Comparison of ENCODE assay signal across 18 cellular contexts in the genomic region with DNA sequence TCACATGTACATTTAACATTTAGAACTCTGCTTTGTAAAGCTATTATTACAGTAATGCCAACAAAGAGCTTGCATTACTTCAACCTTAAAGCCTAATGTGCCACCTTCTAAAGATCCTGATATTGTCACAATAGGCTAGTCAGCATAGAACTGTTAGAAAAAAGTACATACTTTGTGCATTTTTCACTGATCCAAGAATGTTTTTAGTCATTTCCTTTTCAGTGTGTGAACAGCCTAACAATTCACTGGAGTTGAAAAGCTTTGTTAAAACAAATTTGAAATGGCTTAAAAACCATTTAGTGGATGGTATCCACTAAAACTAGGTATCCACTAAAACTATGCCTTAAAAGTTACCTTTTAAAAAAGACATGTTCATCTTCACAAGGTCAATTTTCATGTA. TPM values are rescaled to one million over a fixed set of nuclear protein-coding genes. Genes with fewer than 3 reads are reported as not detected.
DNase-seq lines count a peak whose midpoint lies in the region; ATAC-seq and TF ChIP-seq lines count a peak whose summit lies in the region.
"Had no signal": no experiment of that assay in that cellular context is flagged by ENCODE, and none has a peak within 500 bp of the region (broad histone marks: within the 10 kb centered on the region; RNA-seq: fewer than 3 reads in every experiment).

No MANE protein-coding gene starts in this region.

- H3K27ac Mint-ChIP-seq in activated naive CD8-positive, alpha-beta T cell treated with anti-CD3 and anti-CD28 coated beads for 36 hours, result peak overlapping the region; percentile 80
- H3K27ac Mint-ChIP-seq in memory B cell, result peak overlapping the region; percentile 17
- peak overlapping the region in 3 of 10 donors; percentile 0 to 55 (median 9) for H3K27ac Mint-ChIP-seq in naive thymus-derived CD8-positive, alpha-beta T cell
- H3K27ac Mint-ChIP-seq: neural progenitor cell; T-helper 1 cell treated with Interleukin-12 subunit alpha and Interleukin-12 subunit beta and Interleukin-4 antibody, amounts not matched to agents 30 μg/mL and 1 μg/mL, for 36 hours had no signal

- peak; percentile 53 for DNase-seq in AG10803 (ENCODE audit: low read depth)
- peak; percentile 27 for DNase-seq in GM04503 (ENCODE audit: low read depth)
- DNase-seq in activated naive CD8-positive, alpha-beta T cell treated with anti-CD3 and anti-CD28 coated beads for 36 hours, result no peak
- DNase-seq in memory B cell (ENCODE audit: low spot score in 2 of 2), result no peak
- no peak for DNase-seq in SJCRH30
- no peak for DNase-seq in naive thymus-derived CD8-positive, alpha-beta T cell
- DNase-seq in GM10248 (ENCODE audit: extremely low spot score), result no peak
- DNase-seq: Caco-2; effector CD8-positive, alpha-beta T cell; heart left ventricle; NCI-H1092 treated with DMSO at 0.1 percent for 48 hours; NCI-H345; Peyer's patch had no signal

- peaks cover 65% of the 10 kb centered on the region for H3K36me3 Mint-ChIP-seq in activated naive CD8-positive, alpha-beta T cell treated with anti-CD3 and anti-CD28 coated beads for 36 hours
- peaks cover 29% of the 10 kb centered on the region for H3K36me3 Mint-ChIP-seq in memory B cell
- H3K36me3 Mint-ChIP-seq in naive thymus-derived CD8-positive, alpha-beta T cell, result peaks cover 0 to 85% (median 27%) of the 10 kb centered on the region in 3 donors

- TF ChIP-seq CTCF in AG10803 (conservative IDR thresholded peaks at IDR 0.05; ENCODE audit: low read length), result no peak
- TF ChIP-seq CTCF in GM10248 (IDR thresholded peaks at IDR 0.05; ENCODE audit: control extremely low read depth, extremely low read depth, low read depth, missing control alignments), result no peak

- H3K4me1 ChIP-seq in SJCRH30, result no peaks in the 10 kb centered on the region

- peak overlapping the region; percentile 56 for H3K4me3 Mint-ChIP-seq in activated naive CD8-positive, alpha-beta T cell treated with anti-CD3 and anti-CD28 coated beads for 36 hours
- H3K4me3 Mint-ChIP-seq in memory B cell, result no peak overlapping the region
- no peak overlapping the region for H3K4me3 Mint-ChIP-seq in naive thymus-derived CD8-positive, alpha-beta T cell
- H3K4me3 Mint-ChIP-seq: neural progenitor cell; T-helper 1 cell treated with Interleukin-12 subunit alpha and Interleukin-12 subunit beta and Interleukin-4 antibody, amounts not matched to agents 30 μg/mL and 1 μg/mL, for 36 hours had no signal

- H3K4me3 ChIP-seq in AG10803 (ENCODE audit: low read length) (no peak overlapping the region), SJCRH30 (no peak overlapping the region)
- H3K4me3 ChIP-seq: heart left ventricle, neural progenitor cell, Peyer's patch, skin epidermis had no signal

- no peaks in the 10 kb centered on the region for H3K9me3 ChIP-seq in SJCRH30 (replicated peaks)
- H3K9me3 ChIP-seq: Caco-2, heart left ventricle, Peyer's patch had no signal

- peaks cover 62% of the 10 kb centered on the region for H3K36me3 ChIP-seq in SJCRH30

- peaks cover 9% of the 10 kb centered on the region for H3K27me3 Mint-ChIP-seq in activated naive CD8-positive, alpha-beta T cell treated with anti-CD3 and anti-CD28 coated beads for 36 hours
- H3K27me3 Mint-ChIP-seq in memory B cell, result no peaks in the 10 kb centered on the region
- H3K27me3 Mint-ChIP-seq in naive thymus-derived CD8-positive, alpha-beta T cell, result no peaks in the 10 kb centered on the region

- H3K4me1 Mint-ChIP-seq in activated naive CD8-positive, alpha-beta T cell treated with anti-CD3 and anti-CD28 coated beads for 36 hours, result peaks cover 34% of the 10 kb centered on the region
- H3K4me1 Mint-ChIP-seq in memory B cell, result peaks cover 28% of the 10 kb centered on the region
- H3K4me1 Mint-ChIP-seq in naive thymus-derived CD8-positive, alpha-beta T cell, result peaks cover 19 to 47% (median 33%) of the 10 kb centered on the region in 4 donors

- POLR2A ChIA-PET in naive thymus-derived CD8-positive, alpha-beta T cell (lab: Charles Lee), result interaction anchor here (0.7 kb wide), 1 partner anchor 9 kb away, joined by 3 read pairs; no protein-coding TSS in a partner anchor
- POLR2A ChIA-PET in GM10248 (lab: Yijun Ruan, JAX), result interaction anchor here (0.6 to 1.2 kb wide), 2 partner anchors 11 to 677 kb away, joined by 3 to 7 read pairs; no protein-coding TSS in a partner anchor

- H3K9me3 Mint-ChIP-seq in activated naive CD8-positive, alpha-beta T cell treated with anti-CD3 and anti-CD28 coated beads for 36 hours, result no peaks in the 10 kb centered on the region
- H3K9me3 Mint-ChIP-seq in memory B cell, result no peaks in the 10 kb centered on the region
- H3K9me3 Mint-ChIP-seq in naive thymus-derived CD8-positive, alpha-beta T cell, result no peaks in the 10 kb centered on the region
- H3K9me3 Mint-ChIP-seq: neural progenitor cell; T-helper 1 cell treated with Interleukin-12 subunit alpha and Interleukin-12 subunit beta and Interleukin-4 antibody, amounts not matched to agents 30 μg/mL and 1 μg/mL, for 36 hours had no signal

- H3K27ac ChIP-seq in SJCRH30, result no peak overlapping the region
- H3K27ac ChIP-seq: heart left ventricle, Peyer's patch, skin epidermis had no signal

- CTCF ChIA-PET in GM10248 (lab: Yijun Ruan, JAX), result interaction anchor here (0.9 to 1.6 kb wide), 4 partner anchors 9 to 89 kb away, joined by 3 to 7 read pairs (median 4); no protein-coding TSS in a partner anchor

- ATAC-seq in memory B cell (ENCODE audit: low read depth), result no peak
- no peak for ATAC-seq in GM18519 (IDR thresholded peaks at IDR 0.05; ENCODE audit: low FRiP score, unreplicated experiment)
- ATAC-seq in naive thymus-derived CD8-positive, alpha-beta T cell, result no peak
- ATAC-seq: heart left ventricle, left lobe of liver had no signal

- no peaks in the 10 kb centered on the region for H3K27me3 ChIP-seq in SJCRH30
- H3K27me3 ChIP-seq: heart left ventricle, neural progenitor cell, Peyer's patch had no signal

RNA-seq across cellular contexts. Expression of a gene that starts 4.5 kb away (rescaled TPM):
- total RNA-seq in activated naive CD8-positive, alpha-beta T cell treated with anti-CD3 and anti-CD28 coated beads for 36 hours, result 1,000 to 10,000 TPM; 3,255 to 3,378 TPM
- total RNA-seq in SJCRH30 (2014; rRNA removed; shearing (Covaris generic)), result 3,128 and 3,464 TPM in 2 replicates
- 1,000 to 10,000 TPM; 4,259 to 4,314 TPM for total RNA-seq in naive thymus-derived CD8-positive, alpha-beta T cell
- 1,000 to 10,000 TPM; 3,702 to 4,381 (median 4,381) TPM for polyA plus RNA-seq in naive thymus-derived CD8-positive, alpha-beta T cell

RNA-seq across cellular contexts. Expression of a gene that starts 33.3 kb away (rescaled TPM):
- 1 to 10 TPM; 1.3 to 1.5 TPM for total RNA-seq in activated naive CD8-positive, alpha-beta T cell treated with anti-CD3 and anti-CD28 coated beads for 36 hours
- 0.43 and 0.58 TPM in 2 replicates for total RNA-seq in SJCRH30 (2014; rRNA removed; shearing (Covaris generic))
- total RNA-seq in naive thymus-derived CD8-positive, alpha-beta T cell, result 1 to 10 TPM; 4.5 to 5.5 TPM
- polyA plus RNA-seq in naive thymus-derived CD8-positive, alpha-beta T cell, result 1 to 10 TPM in 1 of 3 donors, under 1 TPM in 2; 0.51 to 1.2 (median 0.80) TPM

Comparison
In these comparisons a context has a peak if more than half of its experiments do, and no peak if none do; other contexts are left out.
1. DNase-seq: peak in AG10803 (single experiment) and GM04503 (single experiment); none in activated naive CD8-positive, alpha-beta T cell treated with anti-CD3 and anti-CD28 coated beads for 36 hours (single experiment), memory B cell (0 of 2), SJCRH30 (0 of 2), naive thymus-derived CD8-positive, alpha-beta T cell (0 of 10) and GM10248 (single experiment).